1 cellular context compared by ENCODE assay signal in the genomic region with DNA sequence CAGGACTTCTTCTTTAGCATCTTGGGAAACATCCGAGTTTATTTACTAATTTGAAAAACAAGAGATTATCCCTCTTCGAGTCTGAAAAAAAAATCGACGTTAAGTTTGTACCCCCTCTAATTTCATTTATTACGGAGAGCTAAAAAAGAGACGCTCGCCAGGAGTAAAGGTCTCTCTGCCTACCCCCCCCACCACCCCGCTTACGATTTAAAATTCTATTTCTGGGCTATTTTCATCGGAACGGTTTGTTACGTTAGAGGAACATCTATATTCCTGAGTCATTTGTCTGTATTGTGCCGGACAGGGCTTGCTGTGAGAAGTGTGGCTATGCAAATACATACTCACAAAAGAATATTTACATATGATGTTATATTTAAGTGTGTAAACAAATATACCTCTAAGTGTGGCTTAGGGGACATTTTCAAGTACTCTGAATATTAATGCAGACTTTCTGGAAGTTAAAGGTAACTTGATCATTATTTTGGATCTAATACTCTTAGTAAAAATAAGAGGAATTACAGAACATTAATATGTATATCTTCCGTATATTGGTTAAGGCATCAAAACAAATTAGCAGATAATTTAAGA.
TF ChIP-seq lines count a peak whose summit lies in the region.

No MANE protein-coding gene starts in this region.

TF ChIP-seq in HEK293, 187 proteins besides CTCF, POLR2A, EP300 and RAD21 (continued from another document):
- TF ChIP-seq, protein P1, sequence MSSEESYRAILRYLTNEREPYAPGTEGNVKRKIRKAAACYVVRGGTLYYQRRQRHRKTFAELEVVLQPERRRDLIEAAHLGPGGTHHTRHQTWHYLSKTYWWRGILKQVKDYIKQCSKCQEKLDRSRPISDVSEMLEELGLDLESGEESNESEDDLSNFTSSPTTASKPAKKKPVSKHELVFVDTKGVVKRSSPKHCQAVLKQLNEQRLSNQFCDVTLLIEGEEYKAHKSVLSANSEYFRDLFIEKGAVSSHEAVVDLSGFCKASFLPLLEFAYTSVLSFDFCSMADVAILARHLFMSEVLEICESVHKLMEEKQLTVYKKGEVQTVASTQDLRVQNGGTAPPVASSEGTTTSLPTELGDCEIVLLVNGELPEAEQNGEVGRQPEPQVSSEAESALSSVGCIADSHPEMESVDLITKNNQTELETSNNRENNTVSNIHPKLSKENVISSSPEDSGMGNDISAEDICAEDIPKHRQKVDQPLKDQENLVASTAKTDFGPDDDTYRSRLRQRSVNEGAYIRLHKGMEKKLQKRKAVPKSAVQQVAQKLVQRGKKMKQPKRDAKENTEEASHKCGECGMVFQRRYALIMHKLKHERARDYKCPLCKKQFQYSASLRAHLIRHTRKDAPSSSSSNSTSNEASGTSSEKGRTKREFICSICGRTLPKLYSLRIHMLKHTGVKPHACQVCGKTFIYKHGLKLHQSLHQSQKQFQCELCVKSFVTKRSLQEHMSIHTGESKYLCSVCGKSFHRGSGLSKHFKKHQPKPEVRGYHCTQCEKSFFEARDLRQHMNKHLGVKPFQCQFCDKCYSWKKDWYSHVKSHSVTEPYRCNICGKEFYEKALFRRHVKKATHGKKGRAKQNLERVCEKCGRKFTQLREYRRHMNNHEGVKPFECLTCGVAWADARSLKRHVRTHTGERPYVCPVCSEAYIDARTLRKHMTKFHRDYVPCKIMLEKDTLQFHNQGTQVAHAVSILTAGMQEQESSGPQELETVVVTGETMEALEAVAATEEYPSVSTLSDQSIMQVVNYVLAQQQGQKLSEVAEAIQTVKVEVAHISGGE (tag by site-specific recombination; conservative IDR thresholded peaks at IDR 0.05; ENCODE audit: low read depth), result no peak
- TF ChIP-seq, protein P2, sequence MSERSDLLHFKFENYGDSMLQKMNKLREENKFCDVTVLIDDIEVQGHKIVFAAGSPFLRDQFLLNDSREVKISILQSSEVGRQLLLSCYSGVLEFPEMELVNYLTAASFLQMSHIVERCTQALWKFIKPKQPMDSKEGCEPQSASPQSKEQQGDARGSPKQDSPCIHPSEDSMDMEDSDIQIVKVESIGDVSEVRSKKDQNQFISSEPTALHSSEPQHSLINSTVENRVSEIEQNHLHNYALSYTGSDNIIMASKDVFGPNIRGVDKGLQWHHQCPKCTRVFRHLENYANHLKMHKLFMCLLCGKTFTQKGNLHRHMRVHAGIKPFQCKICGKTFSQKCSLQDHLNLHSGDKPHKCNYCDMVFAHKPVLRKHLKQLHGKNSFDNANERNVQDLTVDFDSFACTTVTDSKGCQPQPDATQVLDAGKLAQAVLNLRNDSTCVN (tag by site-specific recombination; optimal IDR thresholded peaks at IDR 0.05), result no peak
- no peak for TF ChIP-seq ZNF777 (tag by site-specific recombination; IDR thresholded peaks at IDR 0.05; ENCODE audit: borderline replicate concordance)
- no peak for TF ChIP-seq ZNF114 (tag by site-specific recombination; IDR thresholded peaks at IDR 0.05)
- no peak for TF ChIP-seq ZNF521 (tag by site-specific recombination; IDR thresholded peaks at IDR 0.05)
- TF ChIP-seq, protein P3, sequence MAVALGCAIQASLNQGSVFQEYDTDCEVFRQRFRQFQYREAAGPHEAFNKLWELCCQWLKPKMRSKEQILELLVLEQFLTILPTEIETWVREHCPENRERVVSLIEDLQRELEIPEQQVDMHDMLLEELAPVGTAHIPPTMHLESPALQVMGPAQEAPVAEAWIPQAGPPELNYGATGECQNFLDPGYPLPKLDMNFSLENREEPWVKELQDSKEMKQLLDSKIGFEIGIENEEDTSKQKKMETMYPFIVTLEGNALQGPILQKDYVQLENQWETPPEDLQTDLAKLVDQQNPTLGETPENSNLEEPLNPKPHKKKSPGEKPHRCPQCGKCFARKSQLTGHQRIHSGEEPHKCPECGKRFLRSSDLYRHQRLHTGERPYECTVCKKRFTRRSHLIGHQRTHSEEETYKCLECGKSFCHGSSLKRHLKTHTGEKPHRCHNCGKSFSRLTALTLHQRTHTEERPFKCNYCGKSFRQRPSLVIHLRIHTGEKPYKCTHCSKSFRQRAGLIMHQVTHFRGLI (tag by site-specific recombination; IDR thresholded peaks at IDR 0.05), result no peak
- no peak for TF ChIP-seq ZNF510 (tag by site-specific recombination; IDR thresholded peaks at IDR 0.05; ENCODE audit: insufficient replicate concordance)
- no peak for TF ChIP-seq OSR2 (tag by site-specific recombination; IDR thresholded peaks at IDR 0.05)
- no peak for TF ChIP-seq ZNF155 (tag by site-specific recombination; IDR thresholded peaks at IDR 0.05)
